In genomic region chr3:52694528-52695189, GRCh38 we compare ENCODE assay signal across 1 cellular context.
TF ChIP-seq lines count a peak whose summit lies in the region.

No MANE protein-coding gene starts in this region.

TF ChIP-seq in K562, 482 proteins besides CTCF, POLR2A, EP300 and RAD21 (continued from another document):
- TF ChIP-seq AFF1 (IDR thresholded peaks at IDR 0.05; ENCODE audit: low read depth in 1 of 2, partially characterized antibody in 2 of 2) (peak in 1 of 2 experiments; percentile 22), ZNF280A (IDR thresholded peaks at IDR 0.05; ENCODE audit: low read depth, partially characterized antibody) (no peak), EGR1 (conservative IDR thresholded peaks at IDR 0.05) (0 out of 2 replicates have a peak, but pooled peaks have one; percentile 31), ZSCAN29 (IDR thresholded peaks at IDR 0.05) (no peak), PATZ1 (CRISPR knock-in tag; IDR thresholded peaks at IDR 0.05; ENCODE audit: borderline replicate concordance) (no peak), FOXK2 (conservative IDR thresholded peaks at IDR 0.05 in 1 of 2, IDR thresholded peaks at IDR 0.05 in 1 of 2; ENCODE audit: low read depth in 2 of 2) (peak; percentile 33 to 59; a peak in 2 of 4 replicates), ZFP36 (IDR thresholded peaks at IDR 0.05; ENCODE audit: low read depth, low read length, partially characterized antibody) (no peak), TEAD1 (CRISPR knock-in tag; IDR thresholded peaks at IDR 0.05) (0 out of 4 replicates have a peak, but pooled peaks of 1 of the 2 experiments have one; percentile 35), ZBTB34 (CRISPR knock-in tag; IDR thresholded peaks at IDR 0.05) (peak; percentile 58; the same call in 1 of the 2 replicates), ZNF121 (CRISPR knock-in tag; conservative IDR thresholded peaks at IDR 0.05) (no peak), ID3 (CRISPR knock-in tag; IDR thresholded peaks at IDR 0.05) (no peak), ID3 (tag; IDR thresholded peaks at IDR 0.05) (no peak), DACH1 (IDR thresholded peaks at IDR 0.05; ENCODE audit: partially characterized antibody) (no peak), PCBP2 (IDR thresholded peaks at IDR 0.05; ENCODE audit: low read depth, low read length, poor library complexity, severe bottlenecking) (no peak), GTF3C2 (IDR thresholded peaks at IDR 0.05; ENCODE audit: borderline replicate concordance, extremely low read depth, insufficient read length) (no peak), POLR2B (IDR thresholded peaks at IDR 0.05; ENCODE audit: low read depth, partially characterized antibody) (peak; percentile 33)
